Comparison of ENCODE assay signal across 1 cellular context in genomic region chr5:171975877-171976667, GRCh38.
TF ChIP-seq lines count a peak whose summit lies in the region.

No MANE protein-coding gene starts in this region.

TF ChIP-seq in H1, 55 proteins besides CTCF, POLR2A, EP300 and RAD21:
- TF ChIP-seq ATF2 (IDR thresholded peaks at IDR 0.05; ENCODE audit: low read length) = no peak
- no peak for TF ChIP-seq EGR1 (IDR thresholded peaks at IDR 0.05; ENCODE audit: borderline replicate concordance, low read depth, low read length)
- no peak for TF ChIP-seq SIX5 (IDR thresholded peaks at IDR 0.05; ENCODE audit: low read depth, low read length)
- TF ChIP-seq BRCA1 (IDR thresholded peaks at IDR 0.05; ENCODE audit: low read depth, low read length) = no peak
- TF ChIP-seq ASH2L (IDR thresholded peaks at IDR 0.05; ENCODE audit: low read length) = no peak
- TF ChIP-seq RFX5 (IDR thresholded peaks at IDR 0.05; ENCODE audit: borderline replicate concordance, low read depth, low read length) = no peak
- TF ChIP-seq KDM4A (IDR thresholded peaks at IDR 0.05; ENCODE audit: low read depth, low read length, severe bottlenecking) = no peak
- no peak for TF ChIP-seq SIN3A (conservative IDR thresholded peaks at IDR 0.05 in 1 of 2, IDR thresholded peaks at IDR 0.05 in 1 of 2; ENCODE audit: low read depth in 1 of 2, low read length in 2 of 2)
- TF ChIP-seq CEBPB (IDR thresholded peaks at IDR 0.05; ENCODE audit: low read depth, low read length) = no peak
- no peak for TF ChIP-seq CHD7 (IDR thresholded peaks at IDR 0.05; ENCODE audit: insufficient replicate concordance, low read length)
